17 cellular contexts compared by ENCODE assay signal in genomic region chr11:75105462-75105925, GRCh38. TPM values are rescaled to one million over a fixed set of nuclear protein-coding genes. Genes with fewer than 3 reads are reported as not detected.
DNase-seq lines count a peak whose midpoint lies in the region; ATAC-seq and TF ChIP-seq lines count a peak whose summit lies in the region.
"Had no signal": no experiment of that assay in that cellular context is flagged by ENCODE, and none has a peak within 500 bp of the region (broad histone marks: within the 10 kb centered on the region; RNA-seq: fewer than 3 reads in every experiment).

No MANE protein-coding gene starts in this region.

- no peak overlapping the region for H3K4me3 ChIP-seq in spleen
- H3K4me3 ChIP-seq: esophagus squamous epithelium, sigmoid colon had no signal

- WGBS in spleen, 5 donors, result 64 to 79% (median 71%) methylated on average over 9 of the region's 9 CpGs

- peaks cover 0 to 11% (median 0%) of the 10 kb centered on the region in 8 donors for H3K9me3 ChIP-seq in spleen
- H3K9me3 ChIP-seq: esophagus squamous epithelium, sigmoid colon had no signal

- H3K4me1 Mint-ChIP-seq in mesothelial cell of epicardium, result no peaks in the 10 kb centered on the region
- H3K4me1 Mint-ChIP-seq: CD4-positive, alpha-beta memory T cell had no signal

- peaks cover 0 to 20% (median 0%) of the 10 kb centered on the region in 7 donors for H3K27me3 ChIP-seq in spleen (replicated peaks in 1 of 7)
- H3K27me3 ChIP-seq: sigmoid colon had no signal

- peaks cover 0 to under 1% (median 0%) of the 10 kb centered on the region in 6 donors for H3K4me1 ChIP-seq in spleen
- H3K4me1 ChIP-seq: esophagus squamous epithelium, sigmoid colon had no signal

- ATAC-seq in HG03097 (IDR thresholded peaks at IDR 0.05; ENCODE audit: low FRiP score, unreplicated experiment), result no peak
- ATAC-seq: naive thymus-derived CD4-positive, alpha-beta T cell had no signal

- DNase-seq in EH (ENCODE audit: low read depth) (peak; percentile 19), M059J (ENCODE audit: low read depth) (peak; percentile 70), SK-N-DZ (ENCODE audit: low spot score) (peak; percentile 34), iris pigment epithelial cell (ENCODE audit: low read depth) (peak; percentile 10), mesothelial cell of epicardium (ENCODE audit: low spot score in 2 of 2, unreplicated experiment in 2 of 2) (no peak), spleen (no peak)
- no peak for DNase-seq in activated CD8-positive, alpha-beta memory T cell treated with anti-CD3 and anti-CD28 coated beads for 24 hours
- DNase-seq: activated CD4-positive, alpha-beta memory T cell treated with anti-CD3 and anti-CD28 coated beads, Interleukin-2, amount 10 ng/mL, durations not matched to agents 7 days and 5 days; CD4-positive, alpha-beta memory T cell; esophagus squamous epithelium; naive thymus-derived CD4-positive, alpha-beta T cell; sigmoid colon had no signal

- no peak overlapping the region for H3K4me3 Mint-ChIP-seq in mesothelial cell of epicardium
- H3K4me3 Mint-ChIP-seq: activated CD4-positive, alpha-beta memory T cell treated with anti-CD3 and anti-CD28 coated beads, Interleukin-2, amount 10 ng/mL, durations not matched to agents 7 days and 5 days; activated naive CD4-positive, alpha-beta T cell treated with anti-CD3 and anti-CD28 coated beads, Interleukin-2, amount 50 U/mL, for 24 hours; CD4-positive, alpha-beta memory T cell; naive thymus-derived CD4-positive, alpha-beta T cell; T-helper 1 cell treated with Interleukin-12 subunit alpha and Interleukin-12 subunit beta and Interleukin-4 antibody, amounts not matched to agents 30 μg/mL and 1 μg/mL, for 36 hours had no signal

- no peak overlapping the region for H3K27ac Mint-ChIP-seq in mesothelial cell of epicardium
- H3K27ac Mint-ChIP-seq: activated CD4-positive, alpha-beta memory T cell treated with anti-CD3 and anti-CD28 coated beads, Interleukin-2, amount 10 ng/mL, durations not matched to agents 7 days and 5 days; activated naive CD4-positive, alpha-beta T cell treated with anti-CD3 and anti-CD28 coated beads, Interleukin-2, amount 50 U/mL, for 24 hours; CD4-positive, alpha-beta memory T cell; naive thymus-derived CD4-positive, alpha-beta T cell; T-helper 1 cell treated with Interleukin-12 subunit alpha and Interleukin-12 subunit beta and Interleukin-4 antibody, amounts not matched to agents 30 μg/mL and 1 μg/mL, for 36 hours had no signal

- TF ChIP-seq CTCF in mesothelial cell of epicardium (IDR thresholded peaks at IDR 0.05; ENCODE audit: unreplicated experiment) (no peak), spleen (IDR thresholded peaks at IDR 0.05 in 8 of 11, conservative IDR thresholded peaks at IDR 0.05 in 3 of 11) (no peak)

- H3K27me3 Mint-ChIP-seq in mesothelial cell of epicardium (ENCODE audit: low read depth), result peaks cover 8% of the 10 kb centered on the region

- intact Hi-C loops in spleen (cut with DNase I; ENCODE audit: low total_unique reads), result no loop called here

- no peaks in the 10 kb centered on the region for H3K36me3 Mint-ChIP-seq in mesothelial cell of epicardium
- H3K36me3 Mint-ChIP-seq: activated naive CD4-positive, alpha-beta T cell treated with anti-CD3 and anti-CD28 coated beads, Interleukin-2, amount 50 U/mL, for 24 hours; CD4-positive, alpha-beta memory T cell; naive thymus-derived CD4-positive, alpha-beta T cell had no signal

- TF ChIP-seq POLR2A in spleen (IDR thresholded peaks at IDR 0.05), result no peak

- H3K36me3 ChIP-seq in spleen, result no peaks in the 10 kb centered on the region
- H3K36me3 ChIP-seq: esophagus squamous epithelium, sigmoid colon had no signal

- H3K9me3 Mint-ChIP-seq in mesothelial cell of epicardium, result peaks cover 13% of the 10 kb centered on the region
- H3K9me3 Mint-ChIP-seq: activated CD4-positive, alpha-beta memory T cell treated with anti-CD3 and anti-CD28 coated beads, Interleukin-2, amount 10 ng/mL, durations not matched to agents 7 days and 5 days; activated naive CD4-positive, alpha-beta T cell treated with anti-CD3 and anti-CD28 coated beads, Interleukin-2, amount 50 U/mL, for 24 hours had no signal

- H3K27ac ChIP-seq in spleen, result no peak overlapping the region
- H3K27ac ChIP-seq: esophagus squamous epithelium, sigmoid colon had no signal

RNA-seq across cellular contexts. Expression of gene OR2AT4, which starts 8.8 kb away (rescaled TPM):
- not detected in 2 replicates for total RNA-seq in M059J (2014; rRNA removed; shearing (Covaris generic))
- not detected in 2 replicates for polyA plus RNA-seq in SK-N-DZ (2014; cell fraction: cytosol; rRNA removed)
- not detected in 2 replicates for polyA plus RNA-seq in SK-N-DZ (2014; cell fraction: nucleus; rRNA removed)
- total RNA-seq in mesothelial cell of epicardium (not detected in 3 replicates), spleen (not detected)
- not detected for polyA plus RNA-seq in spleen
- total RNA-seq: activated CD4-positive, alpha-beta memory T cell treated with anti-CD3 and anti-CD28 coated beads, Interleukin-2, amount 10 ng/mL, durations not matched to agents 7 days and 5 days; CD4-positive, alpha-beta memory T cell; cerebellum; esophagus squamous epithelium; naive thymus-derived CD4-positive, alpha-beta T cell; sigmoid colon had no signal
- polyA plus RNA-seq: CD4-positive, alpha-beta memory T cell; keratinocyte; naive thymus-derived CD4-positive, alpha-beta T cell; sigmoid colon had no signal

RNA-seq across cellular contexts. Expression of gene SLCO2B1, which starts 45.4 kb away (rescaled TPM):
- total RNA-seq in M059J (2014; rRNA removed; shearing (Covaris generic)), result 0.74 TPM in 1 of 2 replicates, not detected in the other
- polyA plus RNA-seq in SK-N-DZ (2014; cell fraction: cytosol; rRNA removed), result not detected in 2 replicates
- not detected in 2 replicates for polyA plus RNA-seq in SK-N-DZ (2014; cell fraction: nucleus; rRNA removed)
- 0.44 to 0.45 TPM in 2 of 3 replicates, not detected in the other for total RNA-seq in mesothelial cell of epicardium
- 100 to 1,000 TPM in 5 of 7 donors, 10 to 100 TPM in 2; 75.1 to 307 (median 181) TPM for total RNA-seq in spleen
- polyA plus RNA-seq in spleen, result 10 to 100 TPM; 10.2 to 18.4 (median 14.4) TPM
- polyA plus RNA-seq: CD4-positive, alpha-beta memory T cell; keratinocyte; naive thymus-derived CD4-positive, alpha-beta T cell had no signal

Comparison
In these comparisons a context has a peak if more than half of its experiments do, and no peak if none do; other contexts are left out.
1. DNase-seq: peak in EH (single experiment), M059J (single experiment), SK-N-DZ (single experiment) and iris pigment epithelial cell (single experiment); none in mesothelial cell of epicardium (0 of 2), spleen (single experiment) and activated CD8-positive, alpha-beta memory T cell treated with anti-CD3 and anti-CD28 coated beads for 24 hours (single experiment).
2. RNA of gene SLCO2B1, which starts 45.4 kb away (total RNA-seq): 75.1 to 307 TPM in spleen; 0.74 TPM in M059J and 0.44 to 0.45 TPM in mesothelial cell of epicardium; every median in the first group is over 10 times any median in the second.